In genomic region chr1:225882008-225882698, GRCh38 we compare ENCODE assay signal across 8 cellular contexts. TPM values are rescaled to one million over a fixed set of nuclear protein-coding genes. Genes with fewer than 3 reads are reported as not detected.
DNase-seq lines count a peak whose midpoint lies in the region; ATAC-seq and TF ChIP-seq lines count a peak whose summit lies in the region.

Gene TMEM63A (minus strand): TSS chr1:225882380. CDS start chr1:225877580, 4,800 bp downstream.

- H3K27ac ChIP-seq in Karpas-422 (ENCODE audit: low read length) = no peak within 1 kb of the TSS
- H3K27ac ChIP-seq in brain microvascular endothelial cell = peak within 1 kb of the TSS; percentile 11
- peak within 1 kb of the TSS; percentile 39 to 99 (median 88) for H3K27ac ChIP-seq in skin epidermis

- H2AFZ ChIP-seq in Karpas-422 (ENCODE audit: low read length) = peak within 1 kb of the TSS; percentile 99

- in situ Hi-C loops in brain microvascular endothelial cell (cut with HindIII; ENCODE audit: low pct_ligation_motif_present, low sequenced_read_pairs) = no loop called here

- H3K4me2 ChIP-seq in Karpas-422 (ENCODE audit: low read depth, low read length, poor library complexity, severe bottlenecking) = peak within 1 kb of the TSS; percentile 89

- no peaks in the 10 kb centered on the region for H3K79me2 ChIP-seq in Karpas-422 (ENCODE audit: low read length)

- peak; percentile 87 for DNase-seq in GM06990 (ENCODE audit: extremely low read depth, insufficient read length)
- peak; percentile 87 for DNase-seq in Karpas-422
- peak; percentile 89 for DNase-seq in UCSD-AML1 (lab: John Stamatoyannopoulos, UW; ENCODE audit: unreplicated experiment)
- peak; percentile 76 for DNase-seq in brain microvascular endothelial cell
- DNase-seq in NCI-H446 treated with DMSO at 0.1 percent for 48 hours (lab: John Stamatoyannopoulos, UW) = no peak

- H3K27me3 ChIP-seq in GM06990 (replicated peaks; ENCODE audit: control insufficient read depth, insufficient read depth, low read length) = no peaks in the 10 kb centered on the region
- no peaks in the 10 kb centered on the region for H3K27me3 ChIP-seq in Karpas-422 (ENCODE audit: low read length)
- H3K27me3 ChIP-seq in brain microvascular endothelial cell (replicated peaks) = no peaks in the 10 kb centered on the region

- peaks cover 16% of the 10 kb centered on the region for H3K4me1 ChIP-seq in Karpas-422 (ENCODE audit: low read length)

- peak within 1 kb of the TSS; percentile 78 for H3K9ac ChIP-seq in Karpas-422 (ENCODE audit: low read length)

- H3K9me3 ChIP-seq in Karpas-422 (ENCODE audit: low read length) (no peaks in the 10 kb centered on the region), iPS-18c (ENCODE audit: control insufficient read depth, insufficient read depth, low read length) (peaks cover 2% of the 10 kb centered on the region)

- no peaks in the 10 kb centered on the region for H3K9me2 ChIP-seq in Karpas-422 (replicated peaks; ENCODE audit: insufficient read depth, low read length)

- H3K36me3 ChIP-seq in GM06990 (ENCODE audit: control insufficient read depth, insufficient read depth, low read length) (peaks cover 1% of the 10 kb centered on the region), Karpas-422 (ENCODE audit: insufficient read depth, low read length) (no peaks in the 10 kb centered on the region), brain microvascular endothelial cell (replicated peaks) (no peaks in the 10 kb centered on the region)

- TF ChIP-seq CTCF in GM06990 (IDR thresholded peaks at IDR 0.05; ENCODE audit: insufficient read depth, low read length, poor library complexity, severe bottlenecking) (peak; percentile 47), brain microvascular endothelial cell (IDR thresholded peaks at IDR 0.05; ENCODE audit: low read depth, low read length, missing control alignments) (peak; percentile 28)

- 0 out of 2 replicates have a peak, but pooled peaks cover 3% of the 10 kb centered on the region for H4K20me1 ChIP-seq in Karpas-422 (ENCODE audit: insufficient read depth, low read depth, low read length)

- ATAC-seq in GM21825 (IDR thresholded peaks at IDR 0.05; ENCODE audit: unreplicated experiment) = peak; percentile 64

- H3K4me3 ChIP-seq in GM06990 (replicated peaks; ENCODE audit: low read depth, low read length) (peak within 1 kb of the TSS; percentile 77), Karpas-422 (ENCODE audit: low read length) (peak within 1 kb of the TSS; percentile 92), brain microvascular endothelial cell (ENCODE audit: low read depth, low read length) (peak within 1 kb of the TSS; percentile 95), iPS-18c (ENCODE audit: insufficient read depth, low read depth, low read length) (peak within 1 kb of the TSS; percentile 74), skin epidermis (peak within 1 kb of the TSS; percentile 63 to 98 (median 91))

RNA-seq across cellular contexts. Expression of gene TMEM63A, which starts in this region (rescaled TPM):
- total RNA-seq in Karpas-422 (2014; rRNA removed; shearing (Covaris generic); ENCODE audit: low replicate concordance) = 4.1 and 4.8 TPM in 2 replicates
